In genomic region chr20:43590036-43590391, GRCh38 we compare ENCODE assay signal across 8 cellular contexts. TPM values are rescaled to one million over a fixed set of nuclear protein-coding genes. Genes with fewer than 3 reads are reported as not detected.
DNase-seq lines count a peak whose midpoint lies in the region; ATAC-seq and TF ChIP-seq lines count a peak whose summit lies in the region.

No MANE protein-coding gene starts in this region.

- peaks cover 3% of the 10 kb centered on the region for H3K36me3 Mint-ChIP-seq in activated naive CD8-positive, alpha-beta T cell treated with anti-CD3 and anti-CD28 coated beads, Interleukin-2, amount 10 ng/mL, durations not matched to agents 7 days and 5 days

- H3K4me1 ChIP-seq in DOHH2 (ENCODE audit: control insufficient read depth, low read length): peaks cover 14% of the 10 kb centered on the region
- H3K4me1 ChIP-seq in Loucy (ENCODE audit: insufficient read depth, low read length, poor library complexity, severe bottlenecking): peaks cover 17% of the 10 kb centered on the region
- no peaks in the 10 kb centered on the region for H3K4me1 ChIP-seq in iPS-15b (ENCODE audit: control insufficient read depth, insufficient read depth, low read length)

- peak overlapping the region; percentile 73 for H3K4me3 ChIP-seq in DOHH2 (ENCODE audit: low read length)
- H3K4me3 ChIP-seq in Loucy (ENCODE audit: low read length, poor library complexity, severe bottlenecking): peak overlapping the region; percentile 98
- H3K4me3 ChIP-seq in iPS-15b (ENCODE audit: low read depth, low read length): peak overlapping the region; percentile 92
- peak overlapping the region; percentile 65 to 97 (median 74) for H3K4me3 ChIP-seq in skin epidermis

- peaks cover 14% of the 10 kb centered on the region for H3K79me2 ChIP-seq in DOHH2 (ENCODE audit: control insufficient read depth, low read length)
- H3K79me2 ChIP-seq in Loucy (ENCODE audit: insufficient read depth, low read length): peaks cover 14% of the 10 kb centered on the region; the same call in 1 of the 2 replicates

- peaks cover 10% of the 10 kb centered on the region for H3K4me1 Mint-ChIP-seq in activated naive CD8-positive, alpha-beta T cell treated with anti-CD3 and anti-CD28 coated beads, Interleukin-2, amount 10 ng/mL, durations not matched to agents 7 days and 5 days

- H3K9me3 ChIP-seq in DOHH2 (ENCODE audit: control insufficient read depth, insufficient read depth, low read length) (no peaks in the 10 kb centered on the region), Loucy (ENCODE audit: insufficient read depth, low read depth, low read length) (no peaks in the 10 kb centered on the region), iPS-15b (ENCODE audit: control insufficient read depth, insufficient read depth, low read length) (no peaks in the 10 kb centered on the region)

- H3K9ac ChIP-seq in Loucy (ENCODE audit: low read depth, low read length, poor library complexity, severe bottlenecking) (peak overlapping the region; percentile 85), iPS-15b (ENCODE audit: low read depth, low read length) (peak overlapping the region; percentile 85)

- peak overlapping the region; percentile 53; the same call in 1 of the 2 replicates for H3K27ac ChIP-seq in DOHH2 (ENCODE audit: low read depth, low read length)
- peak overlapping the region in 20 of 21 experiments; percentile 68 to 95 (median 88) for H3K27ac ChIP-seq in skin epidermis

- H3K36me3 ChIP-seq in DOHH2 (ENCODE audit: control insufficient read depth, low read length) (peaks cover 2% of the 10 kb centered on the region; the same call in 1 of the 2 replicates), Loucy (ENCODE audit: insufficient read depth, low read length) (no peaks in the 10 kb centered on the region), iPS-15b (ENCODE audit: control insufficient read depth, insufficient read depth, low read length) (peaks cover 3% of the 10 kb centered on the region)

- H3K4me2 ChIP-seq in DOHH2 (ENCODE audit: low read length) (peak overlapping the region; percentile 77), Loucy (ENCODE audit: low read depth, low read length, poor library complexity, severe bottlenecking) (peak overlapping the region; percentile 96)

- H3K4me3 Mint-ChIP-seq in activated naive CD8-positive, alpha-beta T cell treated with anti-CD3 and anti-CD28 coated beads, Interleukin-2, amount 10 ng/mL, durations not matched to agents 7 days and 5 days: peak overlapping the region; percentile 82

- DNase-seq in activated naive CD8-positive, alpha-beta T cell treated with anti-CD3 and anti-CD28 coated beads, Interleukin-2, amount 10 ng/mL, durations not matched to agents 7 days and 5 days: no peak
- DNase-seq in HPDE6-E6E7 (ENCODE audit: extremely low spot score): no peak
- no peak for DNase-seq in ureter (ENCODE audit: low spot score)

- H3K27me3 Mint-ChIP-seq in activated naive CD8-positive, alpha-beta T cell treated with anti-CD3 and anti-CD28 coated beads, Interleukin-2, amount 10 ng/mL, durations not matched to agents 7 days and 5 days: peaks cover 2% of the 10 kb centered on the region

- no peak for ATAC-seq in activated naive CD8-positive, alpha-beta T cell treated with anti-CD3 and anti-CD28 coated beads, Interleukin-2, amount 10 ng/mL, durations not matched to agents 7 days and 5 days (ENCODE audit: low read depth)
- ATAC-seq in GM21619 (IDR thresholded peaks at IDR 0.05; ENCODE audit: unreplicated experiment): no peak

- H2AFZ ChIP-seq in Loucy (ENCODE audit: low read length): peak overlapping the region; percentile 99

- H3F3A ChIP-seq in DOHH2 (ENCODE audit: control insufficient read depth, insufficient read depth): no peaks in the 10 kb centered on the region
- no peaks in the 10 kb centered on the region for H3F3A ChIP-seq in Loucy (ENCODE audit: low read depth)

- H3K27ac Mint-ChIP-seq in activated naive CD8-positive, alpha-beta T cell treated with anti-CD3 and anti-CD28 coated beads, Interleukin-2, amount 10 ng/mL, durations not matched to agents 7 days and 5 days: peak overlapping the region; percentile 92

- POLR2A ChIA-PET in activated naive CD8-positive, alpha-beta T cell treated with anti-CD3 and anti-CD28 coated beads, Interleukin-2, amount 10 ng/mL, durations not matched to agents 7 days and 5 days (lab: Charles Lee): interaction anchor here (1.3 to 1.5 kb wide), 2 partner anchors 78 to 132 kb away, joined by 10 to 13 read pairs; partner anchors contain the start of gene SRSF6

- no peaks in the 10 kb centered on the region for H3K9me2 ChIP-seq in DOHH2 (replicated peaks; ENCODE audit: control insufficient read depth, low read length)
- no peaks in the 10 kb centered on the region for H3K9me2 ChIP-seq in Loucy (replicated peaks; ENCODE audit: low read depth, low read length)

- H3K9me3 Mint-ChIP-seq in activated naive CD8-positive, alpha-beta T cell treated with anti-CD3 and anti-CD28 coated beads, Interleukin-2, amount 10 ng/mL, durations not matched to agents 7 days and 5 days: no peaks in the 10 kb centered on the region

- H3K27me3 ChIP-seq in DOHH2 (ENCODE audit: control insufficient read depth, low read length): peaks cover 2% of the 10 kb centered on the region; the same call in 1 of the 2 replicates
- no peaks in the 10 kb centered on the region for H3K27me3 ChIP-seq in Loucy (ENCODE audit: insufficient read depth, low read length, poor library complexity, severe bottlenecking)
- H3K27me3 ChIP-seq in iPS-15b (ENCODE audit: control insufficient read depth, insufficient read depth, low read length): no peaks in the 10 kb centered on the region

- no peaks in the 10 kb centered on the region for H4K20me1 ChIP-seq in DOHH2 (ENCODE audit: control insufficient read depth, insufficient read depth, low read depth, low read length)
- H4K20me1 ChIP-seq in Loucy (ENCODE audit: insufficient read depth, low read length, poor library complexity, severe bottlenecking): peaks cover 5% of the 10 kb centered on the region

- TF ChIP-seq CTCF in DOHH2 (IDR thresholded peaks at IDR 0.05; ENCODE audit: low read depth, low read length, poor library complexity, severe bottlenecking): no peak
- no peak for TF ChIP-seq CTCF in Loucy (conservative IDR thresholded peaks at IDR 0.05; ENCODE audit: low read length)

RNA-seq across cellular contexts. Expression of gene IFT52, which starts 0.7 kb away (rescaled TPM):
- 10 to 100 TPM; 17.4 to 17.8 TPM for total RNA-seq in activated naive CD8-positive, alpha-beta T cell treated with anti-CD3 and anti-CD28 coated beads, Interleukin-2, amount 10 ng/mL, durations not matched to agents 7 days and 5 days
- total RNA-seq in ureter: 33.9 TPM

RNA-seq across cellular contexts. Expression of gene SGK2, which starts 31.2 kb away (rescaled TPM):
- under 1 TPM; 0.48 to 0.53 TPM for total RNA-seq in activated naive CD8-positive, alpha-beta T cell treated with anti-CD3 and anti-CD28 coated beads, Interleukin-2, amount 10 ng/mL, durations not matched to agents 7 days and 5 days
- total RNA-seq in ureter: 29.8 TPM

Comparison
In these comparisons a context has a peak if more than half of its experiments do, and no peak if none do; other contexts are left out.
1. RNA of gene SGK2, which starts 31.2 kb away (total RNA-seq): 29.8 TPM in ureter (single experiment); 0.48 to 0.53 TPM in activated naive CD8-positive, alpha-beta T cell treated with anti-CD3 and anti-CD28 coated beads, Interleukin-2, amount 10 ng/mL, durations not matched to agents 7 days and 5 days; every median in the first group is over 10 times any median in the second.
2. Peak in every context shown above with its lines, with median percentiles within 50 percentile points of each other: H3K4me3 ChIP-seq.